Comparison of ENCODE assay signal across 13 cellular contexts in genomic region chr3:136960838-136961836, GRCh38. TPM values are rescaled to one million over a fixed set of nuclear protein-coding genes. Genes with fewer than 3 reads are reported as not detected.
DNase-seq lines count a peak whose midpoint lies in the region; ATAC-seq and TF ChIP-seq lines count a peak whose summit lies in the region.
"Had no signal": no experiment of that assay in that cellular context is flagged by ENCODE, and none has a peak within 500 bp of the region (broad histone marks: within the 10 kb centered on the region; RNA-seq: fewer than 3 reads in every experiment).

No MANE protein-coding gene starts in this region.

- DNase-seq in AG04450 (ENCODE audit: low read depth, low spot score) (no peak), mammary epithelial cell (peak; percentile 89), left lobe of liver (ENCODE audit: low spot score) (no peak), DMS114 treated with DMSO at 0.1 percent for 48 hours (lab: John Stamatoyannopoulos, UW; ENCODE audit: unreplicated experiment) (no peak), gastrocnemius medialis (no peak), glutamatergic neuron (no peak)
- no peak for DNase-seq in activated CD4-positive, alpha-beta T cell treated with anti-CD3 and anti-CD28 coated beads, Interleukin-2, amount 50 U/mL, for 1 hour
- DNase-seq: activated naive CD8-positive, alpha-beta T cell treated with anti-CD3 and anti-CD28 coated beads, Interleukin-2, amount 10 ng/mL, durations not matched to agents 7 days and 5 days; MG63; transverse colon; WERI-Rb-1 had no signal

- peaks cover 47% of the 10 kb centered on the region for H3K4me1 ChIP-seq in mammary epithelial cell (ENCODE audit: insufficient read depth, low read length)
- no peaks in the 10 kb centered on the region for H3K4me1 ChIP-seq in gastrocnemius medialis

- H3K36me3 Mint-ChIP-seq in glutamatergic neuron (ENCODE audit: unreplicated experiment) = no peaks in the 10 kb centered on the region

- H4K20me1 ChIP-seq in mammary epithelial cell (ENCODE audit: insufficient read depth, low read length) = no peaks in the 10 kb centered on the region

- H3K4me3 ChIP-seq in AG04450 (ENCODE audit: low read depth, low read length) (no peak overlapping the region), mammary epithelial cell (replicated peaks in 1 of 3; ENCODE audit: insufficient read depth in 1 of 3, low read depth in 2 of 3, low read length in 3 of 3) (peak overlapping the region; percentile 14 to 24 (median 18)), gastrocnemius medialis (no peak overlapping the region)
- H3K4me3 ChIP-seq: esophagus muscularis mucosa, MG63, transverse colon had no signal

- no peaks in the 10 kb centered on the region for H3K9me3 Mint-ChIP-seq in glutamatergic neuron (ENCODE audit: unreplicated experiment)
- H3K9me3 Mint-ChIP-seq: activated naive CD8-positive, alpha-beta T cell treated with anti-CD3 and anti-CD28 coated beads, Interleukin-2, amount 10 ng/mL, durations not matched to agents 7 days and 5 days had no signal

- H3K4me1 Mint-ChIP-seq in glutamatergic neuron (ENCODE audit: low read depth, unreplicated experiment) = no peaks in the 10 kb centered on the region
- H3K4me1 Mint-ChIP-seq: activated naive CD8-positive, alpha-beta T cell treated with anti-CD3 and anti-CD28 coated beads, Interleukin-2, amount 10 ng/mL, durations not matched to agents 7 days and 5 days had no signal

- peak overlapping the region; percentile 1 for H3K27ac ChIP-seq in AG04450 (ENCODE audit: low read depth, low read length)
- peak overlapping the region; percentile 94 for H3K27ac ChIP-seq in mammary epithelial cell (ENCODE audit: insufficient read depth, low read depth, low read length)
- H3K27ac ChIP-seq in gastrocnemius medialis = no peak overlapping the region
- H3K27ac ChIP-seq: esophagus muscularis mucosa, transverse colon, WERI-Rb-1 had no signal

- no peak overlapping the region for H3K4me3 Mint-ChIP-seq in glutamatergic neuron (ENCODE audit: unreplicated experiment)
- H3K4me3 Mint-ChIP-seq: activated naive CD8-positive, alpha-beta T cell treated with anti-CD3 and anti-CD28 coated beads, Interleukin-2, amount 10 ng/mL, durations not matched to agents 7 days and 5 days had no signal

- H3K9me3 ChIP-seq in AG04450 (ENCODE audit: control insufficient read depth, insufficient read depth, low read length) (no peaks in the 10 kb centered on the region), mammary epithelial cell (replicated peaks; ENCODE audit: insufficient read depth, low read length) (no peaks in the 10 kb centered on the region), gastrocnemius medialis (no peaks in the 10 kb centered on the region)
- H3K9me3 ChIP-seq: esophagus muscularis mucosa, transverse colon had no signal

- H3K4me2 ChIP-seq in mammary epithelial cell (ENCODE audit: insufficient read depth, low read depth, low read length) = peak overlapping the region; percentile 66

- TF ChIP-seq POLR2A in gastrocnemius medialis (IDR thresholded peaks at IDR 0.05) = no peak

- intact Hi-C loops in mammary epithelial cell (cut with micrococcal nuclease) = no loop called here
- intact Hi-C loops in gastrocnemius medialis (cut with DNase I; ENCODE audit: low total_unique reads) = no loop called here

- ATAC-seq in HG02610 (IDR thresholded peaks at IDR 0.05; ENCODE audit: unreplicated experiment) (peak; percentile 50), left lobe of liver (peak; percentile 61), gastrocnemius medialis (no peak)

- H3K9ac ChIP-seq in mammary epithelial cell (ENCODE audit: insufficient read depth, low read length) = peak overlapping the region; percentile 63

- TSS peak; percentile 78 for BruUV-seq in mammary epithelial cell (replicated peaks; lab: Mats Ljungman, UMichigan)

- H3K27me3 ChIP-seq in AG04450 (ENCODE audit: control insufficient read depth, insufficient read depth, low read length) (no peaks in the 10 kb centered on the region), mammary epithelial cell (ENCODE audit: insufficient read depth, low read length) (no peaks in the 10 kb centered on the region), gastrocnemius medialis (no peaks in the 10 kb centered on the region)
- H3K27me3 ChIP-seq: esophagus muscularis mucosa, MG63, transverse colon had no signal

- TF ChIP-seq CTCF in AG04450 (IDR thresholded peaks at IDR 0.05; ENCODE audit: low read depth, low read length) = no peak
- TF ChIP-seq CTCF in mammary epithelial cell (conservative IDR thresholded peaks at IDR 0.05 in 1 of 2, IDR thresholded peaks at IDR 0.05 in 1 of 2; ENCODE audit: extremely low read depth in 1 of 2, insufficient read depth in 1 of 2, low read depth in 1 of 2, low read length in 2 of 2) = no peak
- no peak for TF ChIP-seq CTCF in gastrocnemius medialis (IDR thresholded peaks at IDR 0.05 in 4 of 5, conservative IDR thresholded peaks at IDR 0.05 in 1 of 5)
- TF ChIP-seq CTCF in glutamatergic neuron (IDR thresholded peaks at IDR 0.05; ENCODE audit: partially characterized antibody, unreplicated experiment) = no peak

- H3K27ac Mint-ChIP-seq in glutamatergic neuron (ENCODE audit: unreplicated experiment) = no peak overlapping the region
- H3K27ac Mint-ChIP-seq: activated naive CD8-positive, alpha-beta T cell treated with anti-CD3 and anti-CD28 coated beads, Interleukin-2, amount 10 ng/mL, durations not matched to agents 7 days and 5 days had no signal

- POLR2A ChIA-PET in AG04450 (lab: Yijun Ruan, JAX) = no interaction called here

- H2AFZ ChIP-seq in mammary epithelial cell (ENCODE audit: low read depth, low read length) = no peak overlapping the region

- dilution Hi-C loops in mammary epithelial cell (cut with HindIII; ENCODE audit: low sequenced_read_pairs) = no loop called here

- H3K79me2 ChIP-seq in mammary epithelial cell (ENCODE audit: insufficient read depth, low read length) = peaks cover 32% of the 10 kb centered on the region

- 0% methylated on average over 4 of the region's 4 CpGs for WGBS in mammary epithelial cell (ENCODE audit: low coverage, missing lambda C conversion rate)

- in situ Hi-C loops in mammary epithelial cell (cut with MboI; ENCODE audit: low sequenced_read_pairs in 2 of 2) = no loop called here
- in situ Hi-C loops in gastrocnemius medialis (cut with MboI; ENCODE audit: low sequenced_read_pairs in 4 of 4) = no loop called here

- peaks cover 5% of the 10 kb centered on the region for H3K36me3 ChIP-seq in mammary epithelial cell (ENCODE audit: insufficient read depth, low read length)
- no peaks in the 10 kb centered on the region for H3K36me3 ChIP-seq in gastrocnemius medialis
- H3K36me3 ChIP-seq: esophagus muscularis mucosa, transverse colon, WERI-Rb-1 had no signal

- H3K27me3 Mint-ChIP-seq in glutamatergic neuron (ENCODE audit: unreplicated experiment) = no peaks in the 10 kb centered on the region
- H3K27me3 Mint-ChIP-seq: activated naive CD8-positive, alpha-beta T cell treated with anti-CD3 and anti-CD28 coated beads, Interleukin-2, amount 10 ng/mL, durations not matched to agents 7 days and 5 days had no signal

- CTCF ChIA-PET in AG04450 (lab: Charles Lee) (interaction anchor here (1.4 kb wide), 1 partner anchor 209 kb away, joined by 4 read pairs; the partner anchor contains the start of gene STAG1), mammary epithelial cell (lab: Charles Lee; ENCODE audit: low non-redundant PET) (interaction anchor here (1.0 kb wide), 1 partner anchor 209 kb away, joined by 3 read pairs; no protein-coding TSS in a partner anchor)

RNA-seq across cellular contexts. Expression of gene IL20RB, which starts 3.4 kb away (rescaled TPM):
- 2.1 and 2.5 TPM in 2 replicates for polyA plus RNA-seq in AG04450 (2011; rRNA removed)
- 1.0 and 1.9 TPM in 2 replicates for polyA minus RNA-seq in AG04450 (2011; rRNA and poly(A)+ RNA removed)
- 10 to 100 TPM; 12.7 to 38.3 TPM for total RNA-seq in mammary epithelial cell
- 92.0 TPM for polyA plus RNA-seq in mammary epithelial cell
- polyA minus RNA-seq in mammary epithelial cell = 68.1 TPM
- 6.9 TPM for total RNA-seq in left lobe of liver
- under 1 TPM; 0.38 to 0.63 (median 0.52) TPM for total RNA-seq in gastrocnemius medialis
- 1.8 TPM for total RNA-seq in glutamatergic neuron (ENCODE audit: unreplicated experiment)

Comparison
In these comparisons a context has a peak if more than half of its experiments do, and no peak if none do; other contexts are left out.
1. H3K27ac ChIP-seq: peak in AG04450 (single experiment) and mammary epithelial cell (single experiment); none in gastrocnemius medialis (0 of 4).
2. H3K4me3 ChIP-seq: peak in mammary epithelial cell (3 of 3); none in AG04450 (single experiment) and gastrocnemius medialis (0 of 4).
3. ATAC-seq: peak in HG02610 (single experiment) and left lobe of liver (single experiment); none in gastrocnemius medialis (0 of 2).